ENCODE assay signal across 1 cellular context in the genomic region with DNA sequence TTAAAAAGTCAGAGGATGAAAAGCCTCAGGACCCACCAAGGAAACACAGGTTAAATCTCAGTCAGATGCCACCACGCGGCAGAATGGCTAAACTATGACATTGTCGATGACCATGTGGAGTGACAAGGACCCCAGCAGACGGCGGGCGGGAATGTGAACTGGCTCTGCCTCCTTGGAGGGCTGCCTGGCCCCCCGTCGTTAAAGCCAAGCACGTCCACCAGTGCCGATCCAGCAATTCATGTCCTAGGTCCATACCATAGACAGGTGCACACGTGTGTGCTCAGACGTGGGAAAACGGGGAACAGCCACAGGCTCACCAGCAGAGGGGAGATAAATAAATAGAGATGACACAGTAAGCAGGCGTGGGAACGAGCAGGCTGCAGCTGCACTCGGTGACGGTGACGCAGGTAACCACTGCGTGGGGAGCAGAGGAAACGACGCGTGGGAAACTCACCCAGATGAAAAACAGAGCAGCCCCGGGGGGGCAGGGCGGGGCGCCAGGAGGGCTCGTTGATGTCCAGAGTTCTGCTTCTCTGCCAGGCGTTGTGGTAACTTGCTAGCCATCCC.
TF ChIP-seq lines count a peak whose summit lies in the region.

No MANE protein-coding gene starts in this region.

TF ChIP-seq in IMR-90, 13 proteins besides CTCF, POLR2A, EP300 and RAD21 (continued from another document):
- TF ChIP-seq RCOR1 (IDR thresholded peaks at IDR 0.05; ENCODE audit: insufficient replicate concordance, low read length), result no peak
- no peak for TF ChIP-seq SMC3 (IDR thresholded peaks at IDR 0.05; ENCODE audit: low read depth, low read length)
- TF ChIP-seq BHLHE40 (IDR thresholded peaks at IDR 0.05; ENCODE audit: low read depth, low read length), result no peak
- TF ChIP-seq RFX5 (IDR thresholded peaks at IDR 0.05; ENCODE audit: low read depth, low read length), result no peak
- TF ChIP-seq CEBPB (IDR thresholded peaks at IDR 0.05; ENCODE audit: low read depth, low read length), result no peak
- no peak for TF ChIP-seq MXI1 (IDR thresholded peaks at IDR 0.05; ENCODE audit: borderline replicate concordance, low read depth, low read length)
